Comparison of ENCODE assay signal across 8 cellular contexts in the genomic region with DNA sequence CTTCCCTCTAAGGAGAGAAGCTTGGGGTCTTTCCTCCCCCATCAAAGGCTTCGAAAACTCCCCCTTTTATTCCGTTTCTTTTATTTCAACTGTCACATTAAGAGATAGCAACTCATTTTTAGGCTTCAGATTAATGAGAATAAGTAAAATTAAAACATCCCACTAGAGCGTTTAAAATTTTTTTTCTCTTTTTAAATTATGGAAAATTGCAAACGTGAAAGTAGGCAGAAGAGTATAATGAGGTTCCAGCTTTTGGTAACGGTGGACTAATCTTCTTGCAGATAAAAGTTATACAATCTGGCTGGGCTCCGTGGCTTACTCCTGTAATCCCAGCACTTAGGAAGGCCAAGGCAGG.
A peak's percentile ranks its signal among the peaks of the same experiment; 100 is the strongest.
DNase-seq lines count a peak whose midpoint lies in the region; ATAC-seq and TF ChIP-seq lines count a peak whose summit lies in the region.

No MANE protein-coding gene starts in this region.

- no peak overlapping the region for H3K27ac ChIP-seq in PC-9
- peak overlapping the region in 3 of 4 donors; percentile 74 to 76 (median 76) for H3K27ac ChIP-seq in esophagus muscularis mucosa (replicated peaks in 1 of 4)
- H3K27ac ChIP-seq in psoas muscle = no peak overlapping the region
- no peak overlapping the region for H3K27ac ChIP-seq in adrenal gland

- no peaks in the 10 kb centered on the region for H3K79me2 ChIP-seq in PC-9 (ENCODE audit: low read depth)

- H3K4me2 ChIP-seq in PC-9 = peak overlapping the region; percentile 77

- H3K27me3 ChIP-seq in PC-9 (ENCODE audit: insufficient read depth, low read depth) = 0 out of 2 replicates have a peak, but pooled peaks cover 3% of the 10 kb centered on the region
- H3K27me3 ChIP-seq in esophagus muscularis mucosa = peaks cover 0 to 3% (median 0%) of the 10 kb centered on the region in 4 donors
- no peaks in the 10 kb centered on the region for H3K27me3 ChIP-seq in psoas muscle (ENCODE audit: insufficient read depth in 3 of 3, low read length in 2 of 3)
- H3K27me3 ChIP-seq in adrenal gland = no peaks in the 10 kb centered on the region

- H3K4me3 ChIP-seq in PC-9 = peak overlapping the region; percentile 51; the same call in 1 of the 2 replicates
- peak overlapping the region; percentile 64 to 77 (median 71) for H3K4me3 ChIP-seq in esophagus muscularis mucosa
- H3K4me3 ChIP-seq in psoas muscle = peak overlapping the region; percentile 84
- H3K4me3 ChIP-seq in adrenal gland = peak overlapping the region in 2 of 4 donors; percentile 46 to 82

- H3F3A ChIP-seq in PC-9 (ENCODE audit: insufficient read depth, low read depth) = no peaks in the 10 kb centered on the region

- no peaks in the 10 kb centered on the region for H3K36me3 ChIP-seq in ES-I3 (ENCODE audit: insufficient read depth, low read length)
- no peaks in the 10 kb centered on the region for H3K36me3 ChIP-seq in PC-9 (ENCODE audit: low read depth)
- no peaks in the 10 kb centered on the region for H3K36me3 ChIP-seq in esophagus muscularis mucosa
- H3K36me3 ChIP-seq in psoas muscle (ENCODE audit: insufficient read depth in 1 of 2, low read depth in 1 of 2) = no peaks in the 10 kb centered on the region
- no peaks in the 10 kb centered on the region for H3K36me3 ChIP-seq in adrenal gland (replicated peaks in 1 of 2)

- no peak for TF ChIP-seq EP300 in esophagus muscularis mucosa (IDR thresholded peaks at IDR 0.05)

- intact Hi-C loops in PC-9 (cut with micrococcal nuclease; ENCODE audit: unreplicated experiment) (loop anchor here (5.0 kb wide), 2 partner anchors 193 to 718 kb away; no protein-coding TSS in a partner anchor), esophagus muscularis mucosa (cut with DNase I) (loop anchor here (2.0 kb wide), 1 partner anchor 194 kb away; no protein-coding TSS in a partner anchor), psoas muscle (cut with DNase I) (loop anchor here (1.0 to 10.0 kb wide), 4 partner anchors 194 to 566 kb away; partner anchors contain the start of gene GALNT1 (in 1 of the 2)), adrenal gland (cut with DNase I) (loop anchor here (5.0 to 10.0 kb wide), 2 partner anchors 193 to 196 kb away; no protein-coding TSS in a partner anchor)

- POLR2A ChIA-PET in PC-9 (lab: Charles Lee; ENCODE audit: unreplicated experiment) = no interaction called here

- no TSS peak for BruUV-seq in PC-9 (replicated peaks; lab: Mats Ljungman, UMichigan)

- H3K4me1 ChIP-seq in ES-I3 (ENCODE audit: insufficient read depth, low read length) (peaks cover 9% of the 10 kb centered on the region), PC-9 (replicated peaks; ENCODE audit: insufficient read depth) (no peaks in the 10 kb centered on the region), esophagus muscularis mucosa (peaks cover 5 to 21% (median 12%) of the 10 kb centered on the region in 4 donors), psoas muscle (no peaks in the 10 kb centered on the region), adrenal gland (replicated peaks in 1 of 2) (peaks cover 4 to 7% of the 10 kb centered on the region in 2 donors)

- H3K9ac ChIP-seq in ES-I3 (ENCODE audit: low read depth, low read length) = peak overlapping the region; percentile 98

- H4K20me1 ChIP-seq in PC-9 (ENCODE audit: insufficient read depth) = no peaks in the 10 kb centered on the region

- no peaks in the 10 kb centered on the region; the same call in 1 of the 2 replicates for H3K9me3 ChIP-seq in ES-I3 (ENCODE audit: control insufficient read depth, insufficient read depth, low read length)
- H3K9me3 ChIP-seq in PC-9 (ENCODE audit: insufficient read depth, low read depth) = no peaks in the 10 kb centered on the region
- H3K9me3 ChIP-seq in esophagus muscularis mucosa = no peaks in the 10 kb centered on the region
- H3K9me3 ChIP-seq in psoas muscle = no peaks in the 10 kb centered on the region
- H3K9me3 ChIP-seq in adrenal gland (replicated peaks in 1 of 3) = no peaks in the 10 kb centered on the region

- TF ChIP-seq POLR2A in esophagus muscularis mucosa (IDR thresholded peaks at IDR 0.05; ENCODE audit: low read depth) (no peak), adrenal gland (IDR thresholded peaks at IDR 0.05) (no peak)

- CTCF ChIA-PET in PC-9 (lab: Charles Lee) = no interaction called here

- no peak for ATAC-seq in psoas muscle

- TF ChIP-seq CTCF in PC-9 (conservative IDR thresholded peaks at IDR 0.05) = peak; percentile 16; the same call in 1 of the 2 replicates
- TF ChIP-seq CTCF in esophagus muscularis mucosa (IDR thresholded peaks at IDR 0.05) = peak in 1 of 3 experiments; percentile 19
- no peak for TF ChIP-seq CTCF in psoas muscle (IDR thresholded peaks at IDR 0.05)
- TF ChIP-seq CTCF in adrenal gland (IDR thresholded peaks at IDR 0.05) = peak in 1 of 6 experiments; percentile 5

- no peak overlapping the region for H2AFZ ChIP-seq in PC-9

- WGBS in esophagus muscularis mucosa = 18% methylated on average over 6 of the region's 6 CpGs
- 16 to 17% (median 16%) methylated on average over 6 of the region's 6 CpGs for WGBS in psoas muscle, 3 donors
- WGBS in adrenal gland, 4 donors = 8 to 14% (median 12%) methylated on average over 6 of the region's 6 CpGs

- no peak for DNase-seq in PC-9
- no peak for DNase-seq in esophagus muscularis mucosa (ENCODE audit: extremely low spot score)
- no peak for DNase-seq in psoas muscle
- no peak for DNase-seq in adrenal gland
- DNase-seq in stimulated activated CD4-positive, alpha-beta T cell treated with anti-CD3 and anti-CD28 coated beads, Interleukin-4, amount 100 ng/mL, for 4 hours = no peak
- no peak for DNase-seq in activated gamma-delta T cell treated with Interleukin-2 at 50 U/mL for 16 hours
- no peak for DNase-seq in SHP77 treated with DMSO at 0.1 percent for 48 hours (lab: John Stamatoyannopoulos, UW)

- H3K9me2 ChIP-seq in PC-9 (ENCODE audit: insufficient read depth) = no peaks in the 10 kb centered on the region

Comparison
In these comparisons a context has a peak if more than half of its experiments do, and no peak if none do; other contexts are left out.
1. H3K27ac ChIP-seq: peak in esophagus muscularis mucosa (3 of 4); none in PC-9 (single experiment), psoas muscle (single experiment) and adrenal gland (0 of 5).